11 cellular contexts compared by ENCODE assay signal in genomic region chr19:49450405-49450804, GRCh38. TPM values are rescaled to one million over a fixed set of nuclear protein-coding genes. Genes with fewer than 3 reads are reported as not detected.
DNase-seq lines count a peak whose midpoint lies in the region; ATAC-seq and TF ChIP-seq lines count a peak whose summit lies in the region.
"Had no signal": no experiment of that assay in that cellular context is flagged by ENCODE, and none has a peak within 500 bp of the region (broad histone marks: within the 10 kb centered on the region; RNA-seq: fewer than 3 reads in every experiment).

No MANE protein-coding gene starts in this region.

- H3K4me3 Mint-ChIP-seq in activated CD4-positive, alpha-beta T cell treated with anti-CD3 and anti-CD28 coated beads, Interleukin-2, amount 10 ng/mL, durations not matched to agents 7 days and 5 days, result peak overlapping the region; percentile 98
- peak overlapping the region; percentile 99 for H3K4me3 Mint-ChIP-seq in T-helper 17 cell
- peak overlapping the region; percentile 99 for H3K4me3 Mint-ChIP-seq in stimulated activated memory B cell treated with anti-CD40 and anti-IgM and Interleukin-4, amounts not matched to agents 10 μg/mL and 1 μg/mL and 100 μg/mL, for 72 hours

- ATAC-seq in T-helper 17 cell (no peak), HG03432 (IDR thresholded peaks at IDR 0.05; ENCODE audit: unreplicated experiment) (no peak), GM18861 (IDR thresholded peaks at IDR 0.05; ENCODE audit: unreplicated experiment) (no peak)
- ATAC-seq in stimulated activated memory B cell treated with anti-CD40 and anti-IgM and Interleukin-4, amounts not matched to agents 10 μg/mL and 1 μg/mL and 100 μg/mL, for 72 hours, result no peak

- peak overlapping the region; percentile 100 for H3K27ac Mint-ChIP-seq in activated CD4-positive, alpha-beta T cell treated with anti-CD3 and anti-CD28 coated beads, Interleukin-2, amount 10 ng/mL, durations not matched to agents 7 days and 5 days
- peak overlapping the region; percentile 99 for H3K27ac Mint-ChIP-seq in T-helper 17 cell
- H3K27ac Mint-ChIP-seq in stimulated activated memory B cell treated with anti-CD40 and anti-IgM and Interleukin-4, amounts not matched to agents 10 μg/mL and 1 μg/mL and 100 μg/mL, for 72 hours, result peak overlapping the region; percentile 99

- no peaks in the 10 kb centered on the region for H3K9me3 ChIP-seq in T-helper 17 cell (ENCODE audit: control insufficient read depth, low read length, poor library complexity, severe bottlenecking)

- POLR2A ChIA-PET in activated CD4-positive, alpha-beta T cell treated with anti-CD3 and anti-CD28 coated beads, Interleukin-2, amount 10 ng/mL, durations not matched to agents 7 days and 5 days (lab: Charles Lee), result no interaction called here

- no peaks in the 10 kb centered on the region for H3K27me3 Mint-ChIP-seq in activated CD4-positive, alpha-beta T cell treated with anti-CD3 and anti-CD28 coated beads, Interleukin-2, amount 10 ng/mL, durations not matched to agents 7 days and 5 days
- no peaks in the 10 kb centered on the region for H3K27me3 Mint-ChIP-seq in T-helper 17 cell
- H3K27me3 Mint-ChIP-seq in stimulated activated memory B cell treated with anti-CD40 and anti-IgM and Interleukin-4, amounts not matched to agents 10 μg/mL and 1 μg/mL and 100 μg/mL, for 72 hours, result no peaks in the 10 kb centered on the region

- DNase-seq in activated CD4-positive, alpha-beta T cell treated with anti-CD3 and anti-CD28 coated beads, Interleukin-2, amount 10 ng/mL, durations not matched to agents 7 days and 5 days, result no peak
- DNase-seq in activated CD4-positive, alpha-beta T cell treated with anti-CD3 and anti-CD28 coated beads, Interleukin-2, amount 50 U/mL, for 48 hours, result no peak
- DNase-seq in T-helper 17 cell (no peak), foreskin fibroblast (no peak), dermis blood vessel endothelial cell (no peak)
- DNase-seq: activated effector memory CD4-positive, alpha-beta T cell treated with Interleukin-2 at 50 U/mL for 16 hours; stimulated activated CD4-positive, alpha-beta T cell treated with anti-CD3 and anti-CD28 coated beads, Interleukin-1b, Interleukin-23, amount 100 ng/mL, for 48 hours had no signal

- H3K4me1 Mint-ChIP-seq in activated CD4-positive, alpha-beta T cell treated with anti-CD3 and anti-CD28 coated beads, Interleukin-2, amount 10 ng/mL, durations not matched to agents 7 days and 5 days, result peaks cover 61% of the 10 kb centered on the region
- peaks cover 42% of the 10 kb centered on the region for H3K4me1 Mint-ChIP-seq in T-helper 17 cell
- H3K4me1 Mint-ChIP-seq in stimulated activated memory B cell treated with anti-CD40 and anti-IgM and Interleukin-4, amounts not matched to agents 10 μg/mL and 1 μg/mL and 100 μg/mL, for 72 hours, result peaks cover 58% of the 10 kb centered on the region

- H3K4me3 ChIP-seq in foreskin fibroblast (ENCODE audit: low read depth in 1 of 2, low read length in 2 of 2), result peak overlapping the region; percentile 87 to 88

- H3K9me3 Mint-ChIP-seq in activated CD4-positive, alpha-beta T cell treated with anti-CD3 and anti-CD28 coated beads, Interleukin-2, amount 10 ng/mL, durations not matched to agents 7 days and 5 days, result no peaks in the 10 kb centered on the region
- no peaks in the 10 kb centered on the region for H3K9me3 Mint-ChIP-seq in stimulated activated memory B cell treated with anti-CD40 and anti-IgM and Interleukin-4, amounts not matched to agents 10 μg/mL and 1 μg/mL and 100 μg/mL, for 72 hours

- CTCF ChIA-PET in activated CD4-positive, alpha-beta T cell treated with anti-CD3 and anti-CD28 coated beads, Interleukin-2, amount 10 ng/mL, durations not matched to agents 7 days and 5 days (lab: Charles Lee), result interaction anchor here (0.8 to 2.1 kb wide), 5 partner anchors 8 to 23 kb away, joined by 3 to 15 read pairs (median 4); partner anchors contain the start of gene FLT3LG

- H3K36me3 Mint-ChIP-seq in activated CD4-positive, alpha-beta T cell treated with anti-CD3 and anti-CD28 coated beads, Interleukin-2, amount 10 ng/mL, durations not matched to agents 7 days and 5 days (ENCODE audit: low read depth), result peaks cover 42% of the 10 kb centered on the region
- H3K36me3 Mint-ChIP-seq in T-helper 17 cell (ENCODE audit: low read depth), result peaks cover 4% of the 10 kb centered on the region
- peaks cover 50% of the 10 kb centered on the region for H3K36me3 Mint-ChIP-seq in stimulated activated memory B cell treated with anti-CD40 and anti-IgM and Interleukin-4, amounts not matched to agents 10 μg/mL and 1 μg/mL and 100 μg/mL, for 72 hours

- TF ChIP-seq CTCF in foreskin fibroblast (IDR thresholded peaks at IDR 0.05; ENCODE audit: low read depth, low read length), result no peak

RNA-seq across cellular contexts. Expression of gene PIH1D1, which starts 1.2 kb away (rescaled TPM):
- 100 to 1,000 TPM; 146 to 176 TPM for total RNA-seq in activated CD4-positive, alpha-beta T cell treated with anti-CD3 and anti-CD28 coated beads, Interleukin-2, amount 10 ng/mL, durations not matched to agents 7 days and 5 days
- 100 to 1,000 TPM; 147 to 150 TPM for total RNA-seq in T-helper 17 cell
- 143 and 169 TPM in 2 replicates for total RNA-seq in dermis blood vessel endothelial cell

RNA-seq across cellular contexts. Expression of gene ALDH16A1, which starts 2.6 kb away (rescaled TPM):
- 10 to 100 TPM; 49.2 to 60.4 TPM for total RNA-seq in activated CD4-positive, alpha-beta T cell treated with anti-CD3 and anti-CD28 coated beads, Interleukin-2, amount 10 ng/mL, durations not matched to agents 7 days and 5 days
- total RNA-seq in T-helper 17 cell (10 to 100 TPM; 34.8 to 38.0 TPM), dermis blood vessel endothelial cell (55.3 and 82.5 TPM in 2 replicates)

RNA-seq across cellular contexts. Expression of gene SLC17A7, which starts 9.1 kb away (rescaled TPM):
- total RNA-seq in activated CD4-positive, alpha-beta T cell treated with anti-CD3 and anti-CD28 coated beads, Interleukin-2, amount 10 ng/mL, durations not matched to agents 7 days and 5 days, result under 1 TPM; 0.15 to 0.25 TPM
- total RNA-seq in T-helper 17 cell (not detected), dermis blood vessel endothelial cell (0.17 and 0.42 TPM in 2 replicates)

RNA-seq across cellular contexts. Expression of gene FLT3LG, which starts 23.6 kb away (rescaled TPM):
- total RNA-seq in activated CD4-positive, alpha-beta T cell treated with anti-CD3 and anti-CD28 coated beads, Interleukin-2, amount 10 ng/mL, durations not matched to agents 7 days and 5 days, result 100 to 1,000 TPM; 348 to 355 TPM
- total RNA-seq in T-helper 17 cell, result 100 to 1,000 TPM; 349 to 455 TPM
- total RNA-seq in dermis blood vessel endothelial cell, result 1.2 and 1.6 TPM in 2 replicates

RNA-seq across cellular contexts. Expression of gene GFY, which starts 25.2 kb away (rescaled TPM):
- total RNA-seq in activated CD4-positive, alpha-beta T cell treated with anti-CD3 and anti-CD28 coated beads, Interleukin-2, amount 10 ng/mL, durations not matched to agents 7 days and 5 days, result not detected
- total RNA-seq in T-helper 17 cell (not detected), dermis blood vessel endothelial cell (not detected in 2 replicates)
- total RNA-seq: RPMI7951 had no signal
